2 cellular contexts compared by ENCODE assay signal in the genomic region with DNA sequence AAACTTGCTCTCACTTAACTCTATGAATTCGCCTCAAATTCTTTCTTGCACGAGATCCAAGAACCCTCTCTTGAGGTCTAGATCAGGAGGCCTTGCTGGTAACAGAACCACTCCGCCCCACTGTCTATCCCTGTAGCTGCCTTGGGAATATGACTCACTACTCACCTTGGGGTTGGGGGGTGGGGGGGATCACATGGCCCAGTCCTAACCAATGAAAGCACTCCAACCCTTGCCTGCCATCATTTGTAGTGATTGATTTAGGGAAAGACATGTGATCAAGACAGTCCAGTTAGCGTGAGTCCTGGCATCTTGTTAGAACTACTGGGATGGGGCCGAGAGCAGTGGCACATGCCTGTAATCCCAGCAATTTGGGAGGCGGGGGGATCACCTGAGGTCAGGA.
TF ChIP-seq lines count a peak whose summit lies in the region.

No MANE protein-coding gene starts in this region.

TF ChIP-seq in IMR-90, 13 proteins besides CTCF, POLR2A, EP300 and RAD21:
- TF ChIP-seq SMC3 (IDR thresholded peaks at IDR 0.05; ENCODE audit: low read depth, low read length), result no peak
- TF ChIP-seq USF2 (IDR thresholded peaks at IDR 0.05; ENCODE audit: low read depth, low read length), result peak; percentile 67; the same call in 1 of the 2 replicates

TF ChIP-seq in H1, 55 proteins besides CTCF, POLR2A, EP300 and RAD21:
- no peak for TF ChIP-seq CREB1 (IDR thresholded peaks at IDR 0.05)
- peak; percentile 61 for TF ChIP-seq USF2 (IDR thresholded peaks at IDR 0.05; ENCODE audit: low read length)
- TF ChIP-seq KDM1A (IDR thresholded peaks at IDR 0.05; ENCODE audit: borderline replicate concordance, low read length), result no peak
- no peak for TF ChIP-seq HDAC6 (IDR thresholded peaks at IDR 0.05; ENCODE audit: low read depth, low read length)
- TF ChIP-seq, protein P1, sequence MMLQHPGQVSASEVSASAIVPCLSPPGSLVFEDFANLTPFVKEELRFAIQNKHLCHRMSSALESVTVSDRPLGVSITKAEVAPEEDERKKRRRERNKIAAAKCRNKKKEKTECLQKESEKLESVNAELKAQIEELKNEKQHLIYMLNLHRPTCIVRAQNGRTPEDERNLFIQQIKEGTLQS (IDR thresholded peaks at IDR 0.05; ENCODE audit: insufficient read depth, low read depth, low read length), result 0 out of 2 replicates have a peak, but pooled peaks have one; percentile 3
- TF ChIP-seq MAX (IDR thresholded peaks at IDR 0.05), result no peak
- TF ChIP-seq SIN3A (conservative IDR thresholded peaks at IDR 0.05 in 1 of 2, IDR thresholded peaks at IDR 0.05 in 1 of 2; ENCODE audit: low read depth in 1 of 2, low read length in 2 of 2), result no peak
